In genomic region chr12:6451348-6452244, GRCh38 we compare ENCODE assay signal across 7 cellular contexts. TPM values are rescaled to one million over a fixed set of nuclear protein-coding genes. Genes with fewer than 3 reads are reported as not detected.
DNase-seq lines count a peak whose midpoint lies in the region; ATAC-seq, FAIRE-seq and TF ChIP-seq lines count a peak whose summit lies in the region.

TAPBPL (plus strand) TSS chr12:6452042; CDS start chr12:6452249, 207 bp downstream.

- no peaks in the 10 kb centered on the region for H3K27me3 Mint-ChIP-seq in central memory CD8-positive, alpha-beta T cell

- no peak for TF ChIP-seq CTCF in keratinocyte (optimal IDR thresholded peaks at IDR 0.05 in 1 of 3, IDR thresholded peaks at IDR 0.05 in 1 of 3, conservative IDR thresholded peaks at IDR 0.05 in 1 of 3; ENCODE audit: extremely low read depth in 1 of 3, insufficient read depth in 2 of 3, low read length in 3 of 3)

- ATAC-seq in GM18498 (IDR thresholded peaks at IDR 0.05; ENCODE audit: unreplicated experiment) (peak; percentile 59), HG03039 (IDR thresholded peaks at IDR 0.05; ENCODE audit: unreplicated experiment) (peak; percentile 53)
- ATAC-seq in central memory CD8-positive, alpha-beta T cell (replicated peaks; ENCODE audit: extremely low read depth, poor library complexity, severe bottlenecking) = peak; percentile 95

- DNase-seq in NCI-H2196 (lab: John Stamatoyannopoulos, UW; ENCODE audit: unreplicated experiment) (peak; percentile 70), keratinocyte (ENCODE audit: low read depth, low spot score) (no peak)
- peak; percentile 67 for DNase-seq in activated CD4-positive, CD25-positive, alpha-beta regulatory T cell treated with anti-CD3 and anti-CD28 coated beads, Interleukin-2, amount 50 U/mL, for 16 hours (ENCODE audit: low read depth, low spot score)
- peak; percentile 60 to 74 for DNase-seq in central memory CD8-positive, alpha-beta T cell (ENCODE audit: low spot score in 2 of 2)
- peak; percentile 68 to 70 for DNase-seq in stimulated activated CD4-positive, alpha-beta T cell treated with anti-CD3 and anti-CD28 coated beads, Interleukin-12 subunit alpha, Interleukin-12 subunit beta, amount 100 ng/mL, for 24 hours (ENCODE audit: low read depth in 2 of 2)

- H3K9me3 Mint-ChIP-seq in central memory CD8-positive, alpha-beta T cell = no peaks in the 10 kb centered on the region

- peaks cover 66% of the 10 kb centered on the region for H3K4me1 Mint-ChIP-seq in central memory CD8-positive, alpha-beta T cell

- peak within 1 kb of the TSS; percentile 100 for H3K4me3 Mint-ChIP-seq in central memory CD8-positive, alpha-beta T cell

- H3K27ac Mint-ChIP-seq in central memory CD8-positive, alpha-beta T cell (ENCODE audit: low read depth) = peak within 1 kb of the TSS; percentile 100

- H3K36me3 Mint-ChIP-seq in central memory CD8-positive, alpha-beta T cell (ENCODE audit: insufficient read depth) = peaks cover 63% of the 10 kb centered on the region

- peak within 1 kb of the TSS; percentile 42 to 56 (median 52) for H3K4me3 ChIP-seq in keratinocyte (ENCODE audit: control insufficient read depth in 2 of 3, extremely low read depth in 1 of 3, insufficient read depth in 2 of 3, low read depth in 1 of 3, low read length in 3 of 3)

- peaks cover 0 to 2% of the 10 kb centered on the region in 2 experiments for H3K36me3 ChIP-seq in keratinocyte (ENCODE audit: control insufficient read depth in 2 of 2, extremely low read depth in 1 of 2, insufficient read depth in 2 of 2, low read length in 2 of 2)

- dilution Hi-C loops in keratinocyte (cut with MboI; ENCODE audit: extremely low pct_ligation_motif_present, low sequenced_read_pairs) = no loop called here

- no peaks in the 10 kb centered on the region for H3K79me2 ChIP-seq in keratinocyte (ENCODE audit: control insufficient read depth, insufficient read depth, low read length)

- H3K9ac ChIP-seq in keratinocyte (ENCODE audit: control insufficient read depth, extremely low read depth, insufficient read depth, low read length) = peak within 1 kb of the TSS; percentile 82

- H3K9me3 ChIP-seq in keratinocyte (ENCODE audit: control insufficient read depth, low read depth, low read length) = no peaks in the 10 kb centered on the region

- peaks cover 20% of the 10 kb centered on the region for H3K4me1 ChIP-seq in keratinocyte (ENCODE audit: control insufficient read depth, extremely low read depth, insufficient read depth, low read length)

- peak within 1 kb of the TSS; percentile 72 for H3K27ac ChIP-seq in keratinocyte (ENCODE audit: control insufficient read depth, insufficient read depth, low read length)

- H3K9me1 ChIP-seq in keratinocyte (ENCODE audit: control insufficient read depth, extremely low read depth, insufficient read depth, low read length) = no peaks in the 10 kb centered on the region

- H3K27me3 ChIP-seq in keratinocyte (ENCODE audit: control insufficient read depth, extremely low read depth, insufficient read depth, low read length) = no peaks in the 10 kb centered on the region

- peak within 1 kb of the TSS; percentile 97 for H2AFZ ChIP-seq in keratinocyte (ENCODE audit: control insufficient read depth, low read length)

- peak within 1 kb of the TSS; percentile 95 for H3K4me2 ChIP-seq in keratinocyte (ENCODE audit: control insufficient read depth, extremely low read depth, insufficient read depth, low read depth, low read length)

- FAIRE-seq in keratinocyte (lab: Jason Lieb, UNC) = peak; percentile 81

- H4K20me1 ChIP-seq in keratinocyte (ENCODE audit: control insufficient read depth, extremely low read depth, insufficient read depth, low read length) = no peaks in the 10 kb centered on the region

RNA-seq across cellular contexts. Expression of gene TAPBPL, which starts in this region (rescaled TPM):
- 4.2 to 6.0 TPM (median 4.8 TPM) in 3 replicates for polyA plus RNA-seq in keratinocyte
- polyA plus RNA-seq in keratinocyte (2011; ENCODE audit: low read depth) = 7.0 TPM
- polyA plus RNA-seq in keratinocyte (2011; cell fraction: cytosol; rRNA removed) = 2.5 and 3.5 TPM in 2 replicates
- 6.4 and 9.5 TPM in 2 replicates for polyA plus RNA-seq in keratinocyte (2011; cell fraction: nucleus; rRNA removed)
- polyA plus RNA-seq in keratinocyte (2012; ENCODE audit: low replicate concordance) = 2.2 and 5.2 TPM in 2 replicates
- polyA minus RNA-seq in keratinocyte = 3.1 to 6.7 TPM (median 6.0 TPM) in 3 replicates
- 2.5 TPM for polyA minus RNA-seq in keratinocyte (2011; cell fraction: cytosol; rRNA and poly(A)+ RNA removed)
- 4.0 and 5.6 TPM in 2 replicates for polyA minus RNA-seq in keratinocyte (2011; cell fraction: nucleus; rRNA and poly(A)+ RNA removed)
